ENCODE assay signal across 9 cellular contexts in the genomic region with DNA sequence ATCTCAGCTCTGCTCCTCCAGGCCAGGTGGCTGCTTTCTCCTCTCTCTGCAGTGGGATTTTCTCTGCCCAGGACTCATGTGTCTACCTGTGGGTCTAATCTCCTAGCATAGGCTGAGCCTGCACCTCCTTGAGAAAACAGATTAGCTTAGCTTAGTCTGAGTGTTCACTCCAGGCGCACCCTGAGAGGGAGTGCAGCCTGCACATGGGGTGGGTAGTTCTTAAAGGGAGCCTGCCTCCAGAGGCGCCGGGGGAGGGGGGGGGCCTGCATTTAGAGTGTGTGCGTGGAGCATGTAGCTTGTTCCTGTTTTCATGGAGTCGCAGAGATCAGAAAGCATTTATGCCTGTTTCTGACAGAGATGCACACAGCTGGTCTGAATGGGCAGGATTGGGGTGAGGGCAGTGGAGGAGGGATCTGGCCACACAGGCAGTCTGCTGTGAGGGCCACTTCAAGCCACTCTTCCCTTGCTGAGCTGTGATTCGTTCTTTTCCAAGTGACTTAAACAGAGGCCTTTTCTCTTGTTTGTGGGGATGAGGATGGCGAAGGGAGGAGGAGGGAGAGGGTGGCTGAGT. TPM values are rescaled to one million over a fixed set of nuclear protein-coding genes. Genes with fewer than 3 reads are reported as not detected.
DNase-seq lines count a peak whose midpoint lies in the region; ATAC-seq and TF ChIP-seq lines count a peak whose summit lies in the region.
"Had no signal": no experiment of that assay in that cellular context is flagged by ENCODE, and none has a peak within 500 bp of the region (broad histone marks: within the 10 kb centered on the region; RNA-seq: fewer than 3 reads in every experiment).

No MANE protein-coding gene starts in this region.

- H3K4me1 ChIP-seq in ACC112 (ENCODE audit: control insufficient read depth, insufficient read depth, low read length, unreplicated experiment): peaks cover 43% of the 10 kb centered on the region
- H3K4me1 ChIP-seq in KMS-11 (ENCODE audit: low read depth, poor library complexity, severe bottlenecking): peaks cover 79% of the 10 kb centered on the region
- peaks cover 27% of the 10 kb centered on the region for H3K4me1 ChIP-seq in mesodermal cell (ENCODE audit: control insufficient read depth, insufficient read depth, low read length, poor library complexity, severe bottlenecking)
- peaks cover 15 to 56% (median 29%) of the 10 kb centered on the region in 3 donors for H3K4me1 ChIP-seq in esophagus squamous epithelium
- H3K4me1 ChIP-seq in uterus: no peaks in the 10 kb centered on the region

- no peaks in the 10 kb centered on the region for H3K27me3 ChIP-seq in ACC112 (ENCODE audit: insufficient read depth, low read length)
- no peaks in the 10 kb centered on the region for H3K27me3 ChIP-seq in KMS-11 (ENCODE audit: insufficient read depth, low read depth)
- H3K27me3 ChIP-seq in esophagus squamous epithelium: no peaks in the 10 kb centered on the region
- H3K27me3 ChIP-seq in uterus: no peaks in the 10 kb centered on the region

- TF ChIP-seq POLR2A in esophagus squamous epithelium (IDR thresholded peaks at IDR 0.05) (no peak), uterus (IDR thresholded peaks at IDR 0.05) (no peak)

- H3K36me3 ChIP-seq in ACC112 (ENCODE audit: insufficient read depth, low read length) (peaks cover 6% of the 10 kb centered on the region; the same call in 1 of the 2 replicates), KMS-11 (ENCODE audit: insufficient read depth) (no peaks in the 10 kb centered on the region; the same call in 1 of the 2 replicates), mesodermal cell (ENCODE audit: control insufficient read depth, insufficient read depth, low read length) (peaks cover 19% of the 10 kb centered on the region), esophagus squamous epithelium (peaks cover 0 to 19% (median 0%) of the 10 kb centered on the region in 3 donors), uterus (no peaks in the 10 kb centered on the region)

- 49 to 51% methylated on average over 3 to 4 of the region's 7 CpGs for WGBS in mesodermal cell (ENCODE audit: insufficient coverage in 2 of 2), 2 experiments
- 65% methylated on average over 4 of the region's 7 CpGs for WGBS in esophagus squamous epithelium, 2 donors

- ATAC-seq in GM21447 (IDR thresholded peaks at IDR 0.05; ENCODE audit: unreplicated experiment): no peak

- peak overlapping the region; percentile 97; the same call in 1 of the 2 replicates for H3K27ac ChIP-seq in ACC112 (ENCODE audit: low read depth, low read length)
- H3K27ac ChIP-seq in KMS-11: peak overlapping the region; percentile 93
- peak overlapping the region; percentile 11 for H3K27ac ChIP-seq in mesodermal cell (ENCODE audit: low read depth, low read length, severe bottlenecking)
- H3K27ac ChIP-seq in esophagus squamous epithelium: peak overlapping the region in 1 of 4 donors; percentile 66
- H3K27ac ChIP-seq in uterus: no peak overlapping the region

- H3K79me2 ChIP-seq in ACC112 (ENCODE audit: control insufficient read depth, insufficient read depth, low read length, unreplicated experiment) (peaks cover 86% of the 10 kb centered on the region), KMS-11 (ENCODE audit: insufficient read depth, low read depth) (peaks cover 93% of the 10 kb centered on the region)

- no peak overlapping the region for H2AFZ ChIP-seq in ACC112 (ENCODE audit: low read length, unreplicated experiment)
- H2AFZ ChIP-seq in KMS-11 (ENCODE audit: low read depth): no peak overlapping the region

- H3K9ac ChIP-seq in KMS-11: no peak overlapping the region; the same call in 1 of the 2 replicates

- TF ChIP-seq CTCF in KMS-11 (conservative IDR thresholded peaks at IDR 0.05; ENCODE audit: low read depth, low read length) (no peak), esophagus squamous epithelium (IDR thresholded peaks at IDR 0.05) (no peak), uterus (IDR thresholded peaks at IDR 0.05) (no peak)

- DNase-seq in amygdala (lab: John Stamatoyannopoulos, UW) (peak in 41 of 56 donors; percentile 26 to 77 (median 58)), NCI-H748 treated with DMSO at 0.1 percent for 48 hours (lab: John Stamatoyannopoulos, UW) (no peak), esophagus squamous epithelium (lab: John Stamatoyannopoulos, UW) (no peak), uterus (no peak)
- DNase-seq: NCI-H526 had no signal

- peak overlapping the region; percentile 90 for H3K4me2 ChIP-seq in KMS-11

- H3K4me3 ChIP-seq in ACC112 (ENCODE audit: low read depth, low read length) (no peak overlapping the region), KMS-11 (IDR thresholded peaks at IDR 0.05; ENCODE audit: insufficient read depth, low read depth, low read length) (no peak overlapping the region), mesodermal cell (ENCODE audit: extremely low read depth, insufficient read depth, low read length, poor library complexity, severe bottlenecking) (no peak overlapping the region), esophagus squamous epithelium (no peak overlapping the region), uterus (no peak overlapping the region)

- H4K20me1 ChIP-seq in KMS-11 (ENCODE audit: insufficient read depth): no peaks in the 10 kb centered on the region

- intact Hi-C loops in esophagus squamous epithelium (cut with DNase I) (no loop called here), uterus (cut with DNase I; ENCODE audit: low total_unique reads) (no loop called here)

- H3K9me3 ChIP-seq in mesodermal cell (ENCODE audit: control insufficient read depth, low read length): no peaks in the 10 kb centered on the region
- no peaks in the 10 kb centered on the region for H3K9me3 ChIP-seq in esophagus squamous epithelium
- H3K9me3 ChIP-seq in uterus: no peaks in the 10 kb centered on the region

RNA-seq across cellular contexts. Expression of a gene that starts 45.2 kb away (rescaled TPM):
- 80.6 TPM for polyA plus RNA-seq in mesodermal cell (2013, experiment 1 of 2)
- polyA plus RNA-seq in mesodermal cell (2013, experiment 2 of 2): 72.1 TPM
- total RNA-seq in esophagus squamous epithelium (10 to 100 TPM; 25.8 to 36.2 (median 31.0) TPM), uterus (10 to 100 TPM; 13.6 to 51.6 (median 39.6) TPM)

Comparison
In these comparisons a context has a peak if more than half of its experiments do, and no peak if none do; other contexts are left out.
1. H3K27ac ChIP-seq: peak in ACC112 (single experiment), KMS-11 (single experiment) and mesodermal cell (single experiment); none in uterus (0 of 2).
2. DNase-seq: peak in amygdala (41 of 56); none in NCI-H748 treated with DMSO at 0.1 percent for 48 hours (single experiment), esophagus squamous epithelium (single experiment) and uterus (0 of 2).